In the genomic region with DNA sequence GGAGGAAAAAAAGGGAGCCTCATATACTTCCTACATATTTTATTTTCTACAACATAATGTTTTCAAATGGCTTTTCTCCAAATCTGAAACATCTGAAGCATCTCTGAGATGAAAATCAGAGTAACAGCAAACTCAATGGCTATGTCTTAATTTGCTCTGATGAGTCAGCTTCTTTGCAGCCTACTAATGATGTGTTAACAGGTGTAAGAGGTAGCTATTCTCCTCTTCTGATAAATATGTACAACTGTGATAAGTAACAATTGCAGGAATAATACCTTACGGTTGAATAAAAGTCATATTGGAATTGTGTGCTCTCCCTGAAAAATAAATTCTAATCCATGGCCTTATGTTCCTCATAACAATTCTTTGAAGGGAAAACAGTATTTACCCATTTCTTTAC, we compare ENCODE assay signal across 37 cellular contexts. TPM values are rescaled to one million over a fixed set of nuclear protein-coding genes. Genes with fewer than 3 reads are reported as not detected.
DNase-seq lines count a peak whose midpoint lies in the region; ATAC-seq, FAIRE-seq and TF ChIP-seq lines count a peak whose summit lies in the region.
"Had no signal": no experiment of that assay in that cellular context is flagged by ENCODE, and none has a peak within 500 bp of the region (broad histone marks: within the 10 kb centered on the region; RNA-seq: fewer than 3 reads in every experiment).

No MANE protein-coding gene starts in this region.

- H3K36me3 ChIP-seq in PC-3 (ENCODE audit: low read depth, low read length), result no peaks in the 10 kb centered on the region
- no peaks in the 10 kb centered on the region for H3K36me3 ChIP-seq in left ventricle myocardium inferior
- H3K36me3 ChIP-seq: adrenal gland, gastroesophageal sphincter, left lung, neural progenitor cell, thoracic aorta had no signal

- H3K27ac ChIP-seq in A549, result peak overlapping the region; percentile 50 to 54
- H3K27ac ChIP-seq in PC-3 (ENCODE audit: low read length), result peak overlapping the region; percentile 75
- peak overlapping the region; percentile 72 for H3K27ac ChIP-seq in left ventricle myocardium inferior (replicated peaks)
- H3K27ac ChIP-seq: adrenal gland, body of pancreas, dorsolateral prefrontal cortex, gastroesophageal sphincter, KMS-11, left lung, neural progenitor cell, parathyroid adenoma, thoracic aorta had no signal

- H3K4me2 ChIP-seq in A549 (peak overlapping the region; percentile 64), PC-3 (ENCODE audit: low read length) (peak overlapping the region; percentile 73)
- H3K4me2 ChIP-seq: KMS-11, neural progenitor cell had no signal

- BruUV-seq in PC-3 (replicated peaks; lab: Mats Ljungman, UMichigan), result no TSS peak

- no peak overlapping the region for H3K4me3 ChIP-seq in A549
- no peak overlapping the region for H3K4me3 ChIP-seq in PC-3 (ENCODE audit: low read length)
- H3K4me3 ChIP-seq in left ventricle myocardium inferior, result peak overlapping the region; percentile 12
- H3K4me3 ChIP-seq: adrenal gland, body of pancreas, dorsolateral prefrontal cortex, gastroesophageal sphincter, left lung, neural progenitor cell, thoracic aorta had no signal

- H3K9me3 ChIP-seq in A549 (no peaks in the 10 kb centered on the region), PC-3 (ENCODE audit: low read length) (no peaks in the 10 kb centered on the region), left ventricle myocardium inferior (replicated peaks) (no peaks in the 10 kb centered on the region)
- H3K9me3 ChIP-seq: adrenal gland, body of pancreas, gastroesophageal sphincter, left lung, thoracic aorta had no signal

- H3F3A ChIP-seq in PC-3 (ENCODE audit: low read length, unreplicated experiment), result no peaks in the 10 kb centered on the region

- TF ChIP-seq EP300 in A549 (IDR thresholded peaks at IDR 0.05), result no peak

- ATAC-seq in A549, result no peak
- ATAC-seq in PC-3, result peak; percentile 21
- ATAC-seq in HG03196 (IDR thresholded peaks at IDR 0.05; ENCODE audit: unreplicated experiment), result no peak
- ATAC-seq: body of pancreas; gastroesophageal sphincter; left lung; stimulated activated naive CD8-positive, alpha-beta T cell treated with anti-CD3 and anti-CD28 coated beads, Interleukin-15, amount 100 ng/mL, for 72 hours had no signal

- H3K79me2 ChIP-seq in PC-3 (ENCODE audit: low read length), result no peaks in the 10 kb centered on the region
- H3K79me2 ChIP-seq: parathyroid adenoma had no signal

- intact Hi-C loops in PC-3 (cut with micrococcal nuclease) (loop anchor here (5.0 kb wide), 1 partner anchor 41 kb away; no protein-coding TSS in a partner anchor), left ventricle myocardium inferior (cut with micrococcal nuclease) (no loop called here)

- DNase-seq in NCI-H1105 treated with DMSO at 0.1 percent for 48 hours (lab: John Stamatoyannopoulos, UW) (peak; percentile 47), NCI-H1105 (lab: John Stamatoyannopoulos, UW) (no peak), A549 (ENCODE audit: low read depth in 1 of 2, low spot score in 1 of 2) (no peak), PC-3 (no peak), left ventricle myocardium inferior (no peak), GF-D8 (lab: John Stamatoyannopoulos, UW) (no peak)
- DNase-seq in effector CD8-positive, alpha-beta T cell (lab: John Stamatoyannopoulos, UW), result no peak
- DNase-seq: activated CD4-positive, alpha-beta memory T cell treated with anti-CD3 and anti-CD28 coated beads, Interleukin-2, amount 10 ng/mL, durations not matched to agents 7 days and 5 days; activated CD4-positive, alpha-beta T cell treated with anti-CD3 and anti-CD28 coated beads for 1 hour; activated CD8-positive, alpha-beta memory T cell treated with anti-CD3 and anti-CD28 coated beads, Interleukin-2, amount 50 U/mL, for 4 hours; activated naive CD4-positive, alpha-beta T cell treated with Interleukin-2 at 50 U/mL for 16 hours; adrenal gland; AML-193; body of pancreas; Calu3; CD4-positive, CD25-positive, alpha-beta regulatory T cell; dorsolateral prefrontal cortex; left lung; NCI-H1694 treated with DMSO at 0.1 percent for 48 hours; stimulated activated naive CD8-positive, alpha-beta T cell treated with anti-CD3 and anti-CD28 coated beads, Interleukin-15, amount 100 ng/mL, for 72 hours had no signal

- peaks cover 34% of the 10 kb centered on the region for H3K4me1 ChIP-seq in A549
- peaks cover 36% of the 10 kb centered on the region for H3K4me1 ChIP-seq in PC-3 (ENCODE audit: insufficient read depth, low read length)
- H3K4me1 ChIP-seq in left ventricle myocardium inferior, result peaks cover 26% of the 10 kb centered on the region
- H3K4me1 ChIP-seq: body of pancreas, gastroesophageal sphincter, left lung, neural progenitor cell, parathyroid adenoma had no signal

- no peak for TF ChIP-seq RAD21 in A549 (conservative IDR thresholded peaks at IDR 0.05 in 1 of 2, IDR thresholded peaks at IDR 0.05 in 1 of 2)

- H4K20me1 ChIP-seq in PC-3 (ENCODE audit: low read length), result no peaks in the 10 kb centered on the region

- 86% methylated on average over 1 of the region's 1 CpG for WGBS in A549 (ENCODE audit: missing lambda C conversion rate)

- no peak for TF ChIP-seq POLR2A in A549 (IDR thresholded peaks at IDR 0.05; ENCODE audit: low read length)

- H3K9ac ChIP-seq in PC-3 (ENCODE audit: low read length), result 0 out of 2 replicates have a peak overlapping the region, but pooled peaks have one; percentile 12
- H3K9ac ChIP-seq: KMS-11, neural progenitor cell, parathyroid adenoma had no signal

- CTCF ChIA-PET in A549 (lab: Yijun Ruan, JAX) (interaction anchor here (0.6 to 1.5 kb wide), 4 partner anchors 15 to 242 kb away, joined by 3 to 5 read pairs (median 3); no protein-coding TSS in a partner anchor), PC-3 (lab: Charles Lee) (no interaction called here)

- no peaks in the 10 kb centered on the region for H3K9me2 ChIP-seq in PC-3 (replicated peaks; ENCODE audit: low read length)

- H3K27me3 ChIP-seq in PC-3 (ENCODE audit: low read length) (no peaks in the 10 kb centered on the region), left ventricle myocardium inferior (ENCODE audit: low read depth) (no peaks in the 10 kb centered on the region)
- H3K27me3 ChIP-seq: adrenal gland, body of pancreas, dorsolateral prefrontal cortex, gastroesophageal sphincter, left lung, neural progenitor cell had no signal

- no peak for FAIRE-seq in A549 (lab: Jason Lieb, UNC)
- FAIRE-seq: A204.1, GM18507 had no signal

- TF ChIP-seq CTCF in A549 (IDR thresholded peaks at IDR 0.05), result no peak
- TF ChIP-seq CTCF in PC-3 (conservative IDR thresholded peaks at IDR 0.05; ENCODE audit: low read depth, low read length), result no peak
- TF ChIP-seq CTCF in left ventricle myocardium inferior (IDR thresholded peaks at IDR 0.05; ENCODE audit: borderline replicate concordance), result no peak

- no peak overlapping the region for H2AFZ ChIP-seq in PC-3 (ENCODE audit: low read length)
- H2AFZ ChIP-seq: neural progenitor cell, parathyroid adenoma had no signal

- POLR2A ChIA-PET in A549 (lab: Yijun Ruan, JAX) (no interaction called here), PC-3 (lab: Charles Lee; ENCODE audit: unreplicated experiment) (no interaction called here)

TF ChIP-seq in A549, 52 proteins besides CTCF, POLR2A, EP300 and RAD21:
- peak; percentile 19 for TF ChIP-seq MAFK (IDR thresholded peaks at IDR 0.05; ENCODE audit: partially characterized antibody)
- no peak for TF ChIP-seq FOSB (CRISPR knock-in tag; IDR thresholded peaks at IDR 0.05)

RNA-seq across cellular contexts. Expression of a gene that starts 45.2 kb away (rescaled TPM):
- polyA plus RNA-seq in A549 (2011; rRNA removed), result not detected in 2 replicates
- polyA plus RNA-seq in A549 (2012; cell fraction: cytosol; rRNA removed), result not detected in 2 replicates
- polyA plus RNA-seq in A549 (2012; cell fraction: nucleus; rRNA removed), result not detected in 2 replicates
- not detected in 3 replicates for polyA plus RNA-seq in A549 (2017; fragmentation: RNase III; extraction: RNeasy Plus Mini Kit Qiagen cat#74134 plus additional on column Dnase treatment)
- polyA minus RNA-seq in A549 (2011; rRNA and poly(A)+ RNA removed), result not detected in 2 replicates
- not detected in 2 replicates for total RNA-seq in PC-3 (2014; rRNA removed)
- total RNA-seq in left ventricle myocardium inferior, result not detected
- total RNA-seq: activated CD4-positive, alpha-beta memory T cell treated with anti-CD3 and anti-CD28 coated beads, Interleukin-2, amount 10 ng/mL, durations not matched to agents 7 days and 5 days; adrenal gland; Calu3; CD4-positive, CD25-positive, alpha-beta regulatory T cell; chondrocyte; Daoy; dorsolateral prefrontal cortex; fibroblast of lung; gastroesophageal sphincter; left lung; mesenteric fat pad; myocyte; NCI-H460; OCI-LY7; T-helper 2 cell treated with Interferon-gamma antibody and Interleukin-4, amounts not matched to agents 100 ng/mL and 5 ng/mL, for 36 hours; thoracic aorta; urinary bladder had no signal
- polyA plus RNA-seq: adrenal gland; CD4-positive, CD25-positive, alpha-beta regulatory T cell; fibroblast of lung; urinary bladder had no signal
